In the genomic region with DNA sequence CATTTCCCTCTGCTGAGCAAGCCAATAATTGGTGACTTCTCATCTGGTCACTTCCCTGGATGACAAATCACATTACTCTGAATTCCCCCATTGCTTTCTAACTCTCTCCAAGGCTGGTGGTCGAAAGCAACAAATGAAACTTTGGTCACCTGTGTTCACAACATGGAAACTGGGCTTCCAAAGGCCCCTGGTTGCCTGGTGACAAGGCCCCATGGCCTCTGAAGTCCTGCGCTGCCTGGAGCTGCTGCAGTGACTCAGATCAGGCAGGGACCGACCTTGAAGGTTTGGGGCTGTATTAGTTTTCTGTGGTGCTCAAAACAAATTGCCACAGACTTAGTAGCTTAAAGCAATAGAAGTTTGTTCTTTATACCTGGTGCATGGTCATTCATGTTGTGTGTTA, we compare ENCODE assay signal across 33 cellular contexts.
"Had no signal": no experiment of that assay in that cellular context is flagged by ENCODE, and none has a peak within 500 bp of the region (broad histone marks: within the 10 kb centered on the region; RNA-seq: fewer than 3 reads in every experiment).

No MANE protein-coding gene starts in this region.

- FAIRE-seq: TTC549 had no signal

- H3K4me3 ChIP-seq: cardiac muscle cell, MG63, Peyer's patch, SJSA1 had no signal

- H3K4me1 ChIP-seq: Peyer's patch, SJSA1 had no signal

- H3K27me3 ChIP-seq: cardiac muscle cell, Peyer's patch, SJSA1 had no signal

- H3K36me3 ChIP-seq: cardiac muscle cell, MG63, Peyer's patch, SJSA1 had no signal

- H3K9me3 ChIP-seq: MG63, Peyer's patch, SJSA1, SK-N-SH had no signal

- H3K27ac ChIP-seq: cardiac muscle cell, Peyer's patch, SJSA1 had no signal

- DNase-seq: activated CD4-positive, alpha-beta T cell treated with anti-CD3 and anti-CD28 coated beads for 36 hours; activated CD4-positive, alpha-beta T cell treated with anti-CD3 and anti-CD28 coated beads, Interleukin-2, amount 10 ng/mL, durations not matched to agents 7 days and 5 days; activated CD4-positive, alpha-beta T cell treated with anti-CD3 and anti-CD28 coated beads, Interleukin-2, amount 50 U/mL, for 48 hours; activated CD8-positive, alpha-beta T cell treated with anti-CD3 and anti-CD28 coated beads, Interleukin-2, amount 10 ng/mL, durations not matched to agents 7 days and 5 days; activated gamma-delta T cell; activated naive CD4-positive, alpha-beta T cell treated with Interleukin-2 at 50 U/mL for 16 hours; activated T-cell treated with anti-CD3 and anti-CD28 coated beads, Interleukin-2, amount 50 U/mL, for 24 hours; amniotic stem cell; aorta; Kasumi-1; KG1; MG63; NCI-H1048; NCI-H1105 treated with DMSO at 0.1 percent for 48 hours; NCI-H1436; NCI-H1694; NCI-H1930; NCI-H2081 treated with DMSO at 0.1 percent for 48 hours; NCI-H2171 treated with DMSO at 0.1 percent for 48 hours; NCI-H2227 treated with DMSO at 0.1 percent for 48 hours; NCI-H446; NCI-H510A treated with DMSO at 0.1 percent for 48 hours; NCI-H526 treated with DMSO at 0.1 percent for 48 hours; NCI-H82; NK-92 treated with Interleukin-12 subunit alpha and Interleukin-12 subunit beta, amount 100 ng/mL, for 24 hours; PC-3; Peyer's patch; RPMI8226; SHP77 treated with DMSO at 0.1 percent for 48 hours; SK-N-SH had no signal
